Comparison of ENCODE assay signal across 21 cellular contexts in genomic region chr2:217683096-217683870, GRCh38.
DNase-seq lines count a peak whose midpoint lies in the region; ATAC-seq and TF ChIP-seq lines count a peak whose summit lies in the region.
"Had no signal": no experiment of that assay in that cellular context is flagged by ENCODE, and none has a peak within 500 bp of the region (broad histone marks: within the 10 kb centered on the region; RNA-seq: fewer than 3 reads in every experiment).

No MANE protein-coding gene starts in this region.

- H3K4me3 ChIP-seq in esophagus muscularis mucosa (no peak overlapping the region), suprapubic skin (no peak overlapping the region)
- H3K4me3 ChIP-seq: BLaER1 treated with 17β-estradiol and CSF1 and Interleukin-3, amounts not matched to agents 10 nM and 100 nM; GM12878; GM23338 had no signal

- intact Hi-C loops in esophagus muscularis mucosa (cut with DNase I), result no loop called here
- intact Hi-C loops in activated CD8-positive, alpha-beta T cell treated with anti-CD3 and anti-CD28 coated beads for 36 hours (cut with micrococcal nuclease), result no loop called here

- TF ChIP-seq EP300 in esophagus muscularis mucosa (IDR thresholded peaks at IDR 0.05) (no peak), suprapubic skin (IDR thresholded peaks at IDR 0.05) (no peak)

- H3K4me3 Mint-ChIP-seq in mesothelial cell of epicardium (no peak overlapping the region), progenitor cell of endocrine pancreas (ENCODE audit: low read depth) (no peak overlapping the region)
- no peak overlapping the region for H3K4me3 Mint-ChIP-seq in activated CD8-positive, alpha-beta T cell treated with anti-CD3 and anti-CD28 coated beads for 36 hours
- H3K4me3 Mint-ChIP-seq: CD8-positive, alpha-beta memory T cell; GM23338 had no signal

- TF ChIP-seq POLR2A in esophagus muscularis mucosa (IDR thresholded peaks at IDR 0.05; ENCODE audit: low read depth), result no peak
- TF ChIP-seq POLR2A in suprapubic skin (IDR thresholded peaks at IDR 0.05), result no peak

- TF ChIP-seq CTCF in esophagus muscularis mucosa (IDR thresholded peaks at IDR 0.05) (no peak), mesothelial cell of epicardium (IDR thresholded peaks at IDR 0.05; ENCODE audit: unreplicated experiment) (no peak), suprapubic skin (IDR thresholded peaks at IDR 0.05) (no peak), progenitor cell of endocrine pancreas (IDR thresholded peaks at IDR 0.05; ENCODE audit: unreplicated experiment) (no peak)
- TF ChIP-seq CTCF in activated CD8-positive, alpha-beta T cell treated with anti-CD3 and anti-CD28 coated beads for 36 hours (IDR thresholded peaks at IDR 0.05), result no peak

- H3K36me3 Mint-ChIP-seq in mesothelial cell of epicardium, result no peaks in the 10 kb centered on the region
- no peaks in the 10 kb centered on the region for H3K36me3 Mint-ChIP-seq in progenitor cell of endocrine pancreas (ENCODE audit: insufficient read depth)
- peaks cover 6% of the 10 kb centered on the region for H3K36me3 Mint-ChIP-seq in activated CD8-positive, alpha-beta T cell treated with anti-CD3 and anti-CD28 coated beads for 36 hours (ENCODE audit: low read depth)

- CTCF ChIA-PET in activated CD8-positive, alpha-beta T cell treated with anti-CD3 and anti-CD28 coated beads for 36 hours (lab: Charles Lee), result interaction anchor here (0.9 to 2.0 kb wide), 3 partner anchors 17 to 35 kb away, joined by 3 to 5 read pairs (median 3); no protein-coding TSS in a partner anchor

- H3K9me3 ChIP-seq in esophagus muscularis mucosa (no peaks in the 10 kb centered on the region), suprapubic skin (no peaks in the 10 kb centered on the region)

- H3K27ac ChIP-seq in esophagus muscularis mucosa (replicated peaks in 1 of 4) (peak overlapping the region; percentile 59 to 69 (median 69)), suprapubic skin (peak overlapping the region; percentile 85)
- H3K27ac ChIP-seq: BLaER1 treated with 17β-estradiol and CSF1 and Interleukin-3, amounts not matched to agents 10 nM and 100 nM had no signal

- H3K27me3 ChIP-seq in esophagus muscularis mucosa (no peaks in the 10 kb centered on the region), suprapubic skin (no peaks in the 10 kb centered on the region)
- H3K27me3 ChIP-seq: BLaER1 treated with 17β-estradiol and CSF1 and Interleukin-3, amounts not matched to agents 10 nM and 100 nM had no signal

- H3K4me1 Mint-ChIP-seq in mesothelial cell of epicardium (peaks cover 24% of the 10 kb centered on the region), progenitor cell of endocrine pancreas (ENCODE audit: low read depth) (peaks cover 12% of the 10 kb centered on the region)
- no peaks in the 10 kb centered on the region for H3K4me1 Mint-ChIP-seq in activated CD8-positive, alpha-beta T cell treated with anti-CD3 and anti-CD28 coated beads for 36 hours (ENCODE audit: low read depth)
- H3K4me1 Mint-ChIP-seq: CD8-positive, alpha-beta memory T cell had no signal

- H3K9me3 Mint-ChIP-seq in mesothelial cell of epicardium (peaks cover 10% of the 10 kb centered on the region), progenitor cell of endocrine pancreas (ENCODE audit: low read depth) (peaks cover 2% of the 10 kb centered on the region)
- H3K9me3 Mint-ChIP-seq in activated CD8-positive, alpha-beta T cell treated with anti-CD3 and anti-CD28 coated beads for 36 hours, result peaks cover 4% of the 10 kb centered on the region
- H3K9me3 Mint-ChIP-seq: GM23338 had no signal

- ATAC-seq in activated CD8-positive, alpha-beta T cell treated with anti-CD3 and anti-CD28 coated beads for 36 hours, result no peak
- no peak for ATAC-seq in GM18498 (IDR thresholded peaks at IDR 0.05; ENCODE audit: unreplicated experiment)
- ATAC-seq: GM12878, GM23338, Panc1, Right ventricle myocardium inferior had no signal

- 82% methylated on average over 1 of the region's 1 CpG for WGBS in esophagus muscularis mucosa
- WGBS in suprapubic skin, result 50% methylated on average over 1 of the region's 1 CpG

- no peaks in the 10 kb centered on the region for H3K27me3 Mint-ChIP-seq in mesothelial cell of epicardium (ENCODE audit: low read depth)
- peaks cover 24% of the 10 kb centered on the region for H3K27me3 Mint-ChIP-seq in progenitor cell of endocrine pancreas
- H3K27me3 Mint-ChIP-seq in activated CD8-positive, alpha-beta T cell treated with anti-CD3 and anti-CD28 coated beads for 36 hours, result peaks cover 2% of the 10 kb centered on the region

- H3K27ac Mint-ChIP-seq in mesothelial cell of epicardium, result peak overlapping the region; percentile 37
- H3K27ac Mint-ChIP-seq in progenitor cell of endocrine pancreas, result no peak overlapping the region
- H3K27ac Mint-ChIP-seq in activated CD8-positive, alpha-beta T cell treated with anti-CD3 and anti-CD28 coated beads for 36 hours, result no peak overlapping the region
- H3K27ac Mint-ChIP-seq: CD8-positive, alpha-beta memory T cell; GM23338 had no signal

- DNase-seq in Caki2 (ENCODE audit: low read depth) (peak; percentile 10), esophagus muscularis mucosa (ENCODE audit: extremely low spot score) (no peak), mesothelial cell of epicardium (ENCODE audit: low spot score in 2 of 2, unreplicated experiment in 2 of 2) (no peak), suprapubic skin (ENCODE audit: low spot score in 2 of 2) (peak in 1 of 2 donors; percentile 7), NK-92 (lab: John Stamatoyannopoulos, UW; ENCODE audit: unreplicated experiment) (no peak), progenitor cell of endocrine pancreas (ENCODE audit: low spot score, unreplicated experiment) (no peak)
- no peak for DNase-seq in activated CD8-positive, alpha-beta T cell treated with anti-CD3 and anti-CD28 coated beads for 36 hours
- DNase-seq: CD8-positive, alpha-beta memory T cell; GDM1; KG1; NCI-H1048; NCI-H1436 treated with DMSO at 0.1 percent for 48 hours; NCI-H2081; NCI-H510A; NCI-H774 had no signal

- H3K36me3 ChIP-seq in esophagus muscularis mucosa, result no peaks in the 10 kb centered on the region
- H3K36me3 ChIP-seq in suprapubic skin, result no peaks in the 10 kb centered on the region
- H3K36me3 ChIP-seq: BLaER1 treated with 17β-estradiol and CSF1 and Interleukin-3, amounts not matched to agents 10 nM and 100 nM had no signal

- peaks cover 5 to 55% (median 54%) of the 10 kb centered on the region in 4 donors for H3K4me1 ChIP-seq in esophagus muscularis mucosa
- peaks cover 64% of the 10 kb centered on the region for H3K4me1 ChIP-seq in suprapubic skin

- POLR2A ChIA-PET in activated CD8-positive, alpha-beta T cell treated with anti-CD3 and anti-CD28 coated beads for 36 hours (lab: Charles Lee), result no interaction called here

- in situ Hi-C loops in Caki2 (cut with HindIII; ENCODE audit: low pct_unique_long_range_greater_than_20kb, low sequenced_read_pairs), result no loop called here
